Comparison of ENCODE assay signal across 12 cellular contexts in the genomic region with DNA sequence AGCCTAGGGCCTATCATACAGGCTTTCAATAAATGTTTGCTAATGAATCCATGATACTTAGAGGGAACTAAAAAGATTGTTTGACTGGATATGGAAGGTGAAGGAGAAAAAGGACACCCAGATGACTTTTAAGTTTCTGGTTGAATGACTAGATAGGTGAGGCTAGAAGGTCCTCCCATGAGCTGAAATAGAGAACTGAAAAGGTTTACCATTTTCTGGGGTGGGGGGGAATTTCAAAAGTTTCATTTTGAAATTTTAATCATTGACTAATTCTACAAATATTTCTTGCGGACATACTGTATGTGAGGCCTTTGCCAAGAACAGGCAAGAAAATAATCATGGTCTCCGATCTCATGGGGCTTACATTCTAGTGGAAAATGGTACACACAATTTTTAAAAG. TPM values are rescaled to one million over a fixed set of nuclear protein-coding genes. Genes with fewer than 3 reads are reported as not detected.
DNase-seq lines count a peak whose midpoint lies in the region; ATAC-seq and TF ChIP-seq lines count a peak whose summit lies in the region.
"Had no signal": no experiment of that assay in that cellular context is flagged by ENCODE, and none has a peak within 500 bp of the region (broad histone marks: within the 10 kb centered on the region; RNA-seq: fewer than 3 reads in every experiment).

No MANE protein-coding gene starts in this region.

- H3F3A ChIP-seq in neural progenitor cell (ENCODE audit: low read depth) = peaks cover 31% of the 10 kb centered on the region

- no peaks in the 10 kb centered on the region for H3K4me1 ChIP-seq in neural progenitor cell
- H3K4me1 ChIP-seq in foreskin keratinocyte = no peaks in the 10 kb centered on the region

- no peak overlapping the region for H3K9ac ChIP-seq in neural progenitor cell

- H3K9me3 ChIP-seq in neural progenitor cell (ENCODE audit: low read depth) = no peaks in the 10 kb centered on the region
- H3K9me3 ChIP-seq: esophagus muscularis mucosa had no signal

- no peak overlapping the region for H3K27ac ChIP-seq in neural progenitor cell
- no peak overlapping the region for H3K27ac ChIP-seq in foreskin keratinocyte
- H3K27ac ChIP-seq: esophagus muscularis mucosa had no signal

- H3K27me3 ChIP-seq in neural progenitor cell (no peaks in the 10 kb centered on the region), foreskin keratinocyte (no peaks in the 10 kb centered on the region)
- H3K27me3 ChIP-seq: esophagus muscularis mucosa had no signal

- intact Hi-C loops in left cardiac atrium (cut with DNase I) = loop anchor here in 1 of 2 donors (5.0 kb wide), 1 partner anchor 68 kb away; no protein-coding TSS in a partner anchor

- peaks cover 13% of the 10 kb centered on the region for H3K79me2 ChIP-seq in neural progenitor cell (ENCODE audit: low read depth)

- no peak overlapping the region for H3K4me3 Mint-ChIP-seq in T-helper 2 cell treated with Interferon-gamma antibody and Interleukin-4, amounts not matched to agents 5 μg/mL and 100 μg/mL, for 36 hours
- H3K4me3 Mint-ChIP-seq in neural progenitor cell (no peak overlapping the region), T-cell (no peak overlapping the region)
- H3K4me3 Mint-ChIP-seq: stimulated activated naive CD8-positive, alpha-beta T cell treated with anti-CD3 and anti-CD28 coated beads, Interleukin-15, amount 100 ng/mL, for 72 hours had no signal

- H4K20me1 ChIP-seq in neural progenitor cell (ENCODE audit: low read depth) = peaks cover 9% of the 10 kb centered on the region

- CTCF ChIA-PET in T-cell (lab: Charles Lee) = no interaction called here

- POLR2A ChIA-PET in T-cell (lab: Charles Lee) = no interaction called here

- no peak overlapping the region for H3K4me3 ChIP-seq in neural progenitor cell
- H3K4me3 ChIP-seq: esophagus muscularis mucosa had no signal

- H3K27me3 Mint-ChIP-seq in T-helper 2 cell treated with Interferon-gamma antibody and Interleukin-4, amounts not matched to agents 5 μg/mL and 100 μg/mL, for 36 hours (ENCODE audit: low read depth) = no peaks in the 10 kb centered on the region
- H3K27me3 Mint-ChIP-seq in neural progenitor cell (ENCODE audit: insufficient read depth, low read depth) (no peaks in the 10 kb centered on the region), T-cell (no peaks in the 10 kb centered on the region)
- H3K27me3 Mint-ChIP-seq: stimulated activated naive CD8-positive, alpha-beta T cell treated with anti-CD3 and anti-CD28 coated beads, Interleukin-15, amount 100 ng/mL, for 72 hours had no signal

- peaks cover 1% of the 10 kb centered on the region for H3K36me3 ChIP-seq in neural progenitor cell

- ATAC-seq in GM21717 (IDR thresholded peaks at IDR 0.05; ENCODE audit: unreplicated experiment) = peak; percentile 56
- ATAC-seq in HG03378 (IDR thresholded peaks at IDR 0.05; ENCODE audit: unreplicated experiment) = peak; percentile 70
- ATAC-seq in T-cell (replicated peaks in 1 of 4) = no peak
- ATAC-seq in left cardiac atrium = no peak
- ATAC-seq in foreskin keratinocyte = no peak
- ATAC-seq: stimulated activated naive CD8-positive, alpha-beta T cell treated with anti-CD3 and anti-CD28 coated beads, Interleukin-15, amount 100 ng/mL, for 72 hours had no signal

- H2AFZ ChIP-seq in neural progenitor cell (replicated peaks) = no peak overlapping the region

- TF ChIP-seq CTCF in neural progenitor cell (IDR thresholded peaks at IDR 0.05) (no peak), foreskin keratinocyte (conservative IDR thresholded peaks at IDR 0.05) (no peak)

- H3K4me2 ChIP-seq in neural progenitor cell = no peak overlapping the region

- peak overlapping the region; percentile 3 for H3K27ac Mint-ChIP-seq in T-helper 2 cell treated with Interferon-gamma antibody and Interleukin-4, amounts not matched to agents 5 μg/mL and 100 μg/mL, for 36 hours
- H3K27ac Mint-ChIP-seq in neural progenitor cell = peak overlapping the region; percentile 0
- peak overlapping the region in 1 of 2 donors; percentile 13 for H3K27ac Mint-ChIP-seq in T-cell

- peaks cover 12% of the 10 kb centered on the region for H3K9me3 Mint-ChIP-seq in T-helper 2 cell treated with Interferon-gamma antibody and Interleukin-4, amounts not matched to agents 5 μg/mL and 100 μg/mL, for 36 hours
- peaks cover 5% of the 10 kb centered on the region for H3K9me3 Mint-ChIP-seq in neural progenitor cell
- H3K9me3 Mint-ChIP-seq in T-cell = peaks cover 0 to 2% (median 0%) of the 10 kb centered on the region in 3 donors
- H3K9me3 Mint-ChIP-seq: stimulated activated naive CD8-positive, alpha-beta T cell treated with anti-CD3 and anti-CD28 coated beads, Interleukin-15, amount 100 ng/mL, for 72 hours had no signal

- H3K36me3 Mint-ChIP-seq in T-helper 2 cell treated with Interferon-gamma antibody and Interleukin-4, amounts not matched to agents 5 μg/mL and 100 μg/mL, for 36 hours (ENCODE audit: low read depth) = peaks cover 59% of the 10 kb centered on the region
- peaks cover 49% of the 10 kb centered on the region for H3K36me3 Mint-ChIP-seq in neural progenitor cell
- peaks cover 25% of the 10 kb centered on the region for H3K36me3 Mint-ChIP-seq in T-cell

- no peak for DNase-seq in T-helper 2 cell treated with Interferon-gamma antibody and Interleukin-4, amounts not matched to agents 5 μg/mL and 100 μg/mL, for 36 hours (ENCODE audit: low spot score)
- DNase-seq in T-helper 2 cell (no peak), neural progenitor cell (ENCODE audit: low spot score) (no peak), T-cell (no peak), left cardiac atrium (no peak), foreskin keratinocyte (no peak)
- DNase-seq: 8988T; NCI-H1105 treated with DMSO at 0.1 percent for 48 hours; stimulated activated naive CD8-positive, alpha-beta T cell treated with anti-CD3 and anti-CD28 coated beads, Interleukin-15, amount 100 ng/mL, for 72 hours had no signal

- H3K4me1 Mint-ChIP-seq in T-helper 2 cell treated with Interferon-gamma antibody and Interleukin-4, amounts not matched to agents 5 μg/mL and 100 μg/mL, for 36 hours (ENCODE audit: low read depth) = peaks cover 11% of the 10 kb centered on the region
- H3K4me1 Mint-ChIP-seq in neural progenitor cell = no peaks in the 10 kb centered on the region
- peaks cover 32 to 39% (median 35%) of the 10 kb centered on the region in 3 donors for H3K4me1 Mint-ChIP-seq in T-cell

RNA-seq across cellular contexts. Expression of gene ZBTB2, which starts 17.9 kb away (rescaled TPM):
- total RNA-seq in neural progenitor cell (ENCODE audit: low replicate concordance) (8.4 and 11.6 TPM in 2 replicates), T-cell (10 to 100 TPM; 16.1 to 28.3 (median 27.4) TPM), left cardiac atrium (1 to 10 TPM; 4.2 to 6.6 TPM), foreskin keratinocyte (15.9 and 16.5 TPM in 2 replicates)
- 6.6 and 8.1 TPM in 2 replicates for polyA plus RNA-seq in foreskin keratinocyte

RNA-seq across cellular contexts. Expression of gene RMND1, which starts 42.7 kb away (rescaled TPM):
- 32.1 and 44.0 TPM in 2 replicates for total RNA-seq in neural progenitor cell (ENCODE audit: low replicate concordance)
- total RNA-seq in T-cell = 10 to 100 TPM in 4 of 5 donors, 1 to 10 TPM in 1; 8.0 to 15.6 (median 12.8) TPM
- 10 to 100 TPM in 1 of 2 donors, 1 to 10 TPM in 1; 9.5 to 13.0 TPM for total RNA-seq in left cardiac atrium
- total RNA-seq in foreskin keratinocyte = 19.0 and 20.0 TPM in 2 replicates
- 19.6 and 19.9 TPM in 2 replicates for polyA plus RNA-seq in foreskin keratinocyte

Comparison
In these comparisons a context has a peak if more than half of its experiments do, and no peak if none do; other contexts are left out.
1. ATAC-seq: peak in GM21717 (single experiment) and HG03378 (single experiment); none in T-cell (0 of 4), left cardiac atrium (0 of 2) and foreskin keratinocyte (single experiment).